In genomic region chr5:83488271-83488670, GRCh38 we compare ENCODE assay signal across 28 cellular contexts. TPM values are rescaled to one million over a fixed set of nuclear protein-coding genes. Genes with fewer than 3 reads are reported as not detected.
DNase-seq lines count a peak whose midpoint lies in the region; ATAC-seq, FAIRE-seq and TF ChIP-seq lines count a peak whose summit lies in the region.
"Had no signal": no experiment of that assay in that cellular context is flagged by ENCODE, and none has a peak within 500 bp of the region (broad histone marks: within the 10 kb centered on the region; RNA-seq: fewer than 3 reads in every experiment).

No MANE protein-coding gene starts in this region.

- peaks cover 25% of the 10 kb centered on the region for H3K4me1 ChIP-seq in A549
- H3K4me1 ChIP-seq: Peyer's patch, tibial nerve had no signal

- H3K36me3 Mint-ChIP-seq in chondrocyte (ENCODE audit: low read depth) = peaks cover 52% of the 10 kb centered on the region
- H3K36me3 Mint-ChIP-seq: immature natural killer cell had no signal

- H3K9me3 Mint-ChIP-seq in chondrocyte (ENCODE audit: low read depth) = peaks cover 2% of the 10 kb centered on the region
- H3K9me3 Mint-ChIP-seq: activated B cell treated with CpG ODN at 0.5 μM for 24 hours; activated naive CD4-positive, alpha-beta T cell treated with anti-CD3 and anti-CD28 coated beads for 36 hours had no signal

- no peak for TF ChIP-seq RAD21 in A549 (conservative IDR thresholded peaks at IDR 0.05 in 1 of 2, IDR thresholded peaks at IDR 0.05 in 1 of 2)

- CTCF ChIA-PET in A549 (lab: Yijun Ruan, JAX) = no interaction called here

- TF ChIP-seq CTCF in A549 (IDR thresholded peaks at IDR 0.05) (no peak), chondrocyte (IDR thresholded peaks at IDR 0.05) (no peak)

- 3% methylated on average over 1 of the region's 1 CpG for WGBS in A549 (ENCODE audit: missing lambda C conversion rate)

- TF ChIP-seq POLR2A in A549 (IDR thresholded peaks at IDR 0.05; ENCODE audit: low read length) = no peak

- H3K27me3 Mint-ChIP-seq in chondrocyte (ENCODE audit: low read depth) = no peaks in the 10 kb centered on the region

- peak overlapping the region; percentile 10; the same call in 1 of the 3 replicates for H3K4me2 ChIP-seq in A549

- H3K27ac ChIP-seq in A549 = no peak overlapping the region
- H3K27ac ChIP-seq: brain microvascular endothelial cell, Peyer's patch, skin epidermis, tibial nerve had no signal

- FAIRE-seq in A549 (lab: Jason Lieb, UNC) = no peak
- FAIRE-seq: GM19239 had no signal

- peaks cover 32% of the 10 kb centered on the region for H3K4me1 Mint-ChIP-seq in chondrocyte (ENCODE audit: low read depth)
- H3K4me1 Mint-ChIP-seq: activated B cell treated with CpG ODN at 0.5 μM for 24 hours; B cell; CD8-positive, alpha-beta memory T cell; immature natural killer cell had no signal

- DNase-seq in A549 (ENCODE audit: low read depth in 1 of 2, low spot score in 1 of 2) (no peak), HCEC 1CT (peak; percentile 54), chondrocyte (ENCODE audit: low spot score) (no peak), iris pigment epithelial cell (ENCODE audit: low read depth) (peak; percentile 58), NCI-H1417 treated with DMSO at 0.1 percent for 48 hours (lab: John Stamatoyannopoulos, UW) (no peak), activated gamma-delta T cell (lab: John Stamatoyannopoulos, UW) (no peak), COR-L47 (lab: John Stamatoyannopoulos, UW) (no peak)
- DNase-seq: activated B cell treated with CpG ODN at 0.5 μM for 24 hours; activated CD4-positive, alpha-beta T cell treated with anti-CD3 and anti-CD28 coated beads, Interleukin-2, amount 50 U/mL, for 4 hours; activated naive CD4-positive, alpha-beta T cell treated with anti-CD3 and anti-CD28 coated beads for 36 hours; brain microvascular endothelial cell; CD8-positive, alpha-beta memory T cell; DMS153; foreskin melanocyte; GF-D8; immature natural killer cell; NCI-H1105 treated with DMSO at 0.1 percent for 48 hours; NCI-H2029 treated with DMSO at 0.1 percent for 48 hours; NCI-H526 treated with DMSO at 0.1 percent for 48 hours; nucleus accumbens; Peyer's patch; SIG-M5 had no signal

- H3K27ac Mint-ChIP-seq in chondrocyte (ENCODE audit: unreplicated experiment) = peak overlapping the region; percentile 25
- H3K27ac Mint-ChIP-seq: activated B cell treated with CpG ODN at 0.5 μM for 24 hours; activated naive CD4-positive, alpha-beta T cell treated with anti-CD3 and anti-CD28 coated beads for 36 hours; B cell; CD8-positive, alpha-beta memory T cell; immature natural killer cell had no signal

- H3K9me3 ChIP-seq in A549 = no peaks in the 10 kb centered on the region
- H3K9me3 ChIP-seq: Peyer's patch, tibial nerve had no signal

- no peak overlapping the region for H3K4me3 ChIP-seq in A549
- H3K4me3 ChIP-seq: Peyer's patch, skin epidermis, tibial nerve had no signal

- no peak overlapping the region for H3K4me3 Mint-ChIP-seq in chondrocyte (ENCODE audit: unreplicated experiment)
- H3K4me3 Mint-ChIP-seq: activated B cell treated with CpG ODN at 0.5 μM for 24 hours; activated naive CD4-positive, alpha-beta T cell treated with anti-CD3 and anti-CD28 coated beads for 36 hours; B cell; CD8-positive, alpha-beta memory T cell; immature natural killer cell had no signal

- ATAC-seq in A549 (no peak), HG02759 (IDR thresholded peaks at IDR 0.05; ENCODE audit: unreplicated experiment) (no peak)
- ATAC-seq: left lobe of liver had no signal

- no peak for TF ChIP-seq EP300 in A549 (IDR thresholded peaks at IDR 0.05)

- POLR2A ChIA-PET in A549 (lab: Yijun Ruan, JAX) = no interaction called here

TF ChIP-seq in A549, 52 proteins besides CTCF, POLR2A, EP300 and RAD21:
- TF ChIP-seq HES2 (IDR thresholded peaks at IDR 0.05) (no peak), JUN (IDR thresholded peaks at IDR 0.05) (no peak), MAFK (IDR thresholded peaks at IDR 0.05; ENCODE audit: partially characterized antibody) (no peak), ZNF302 (CRISPR knock-in tag; IDR thresholded peaks at IDR 0.05) (no peak), GATA3 (IDR thresholded peaks at IDR 0.05; ENCODE audit: borderline replicate concordance) (no peak), RARB (CRISPR knock-in tag; IDR thresholded peaks at IDR 0.05) (no peak), FOSL2 (IDR thresholded peaks at IDR 0.05) (no peak), FOSL2 (CRISPR knock-in tag; IDR thresholded peaks at IDR 0.05) (no peak), NPAS2 (CRISPR knock-in tag; IDR thresholded peaks at IDR 0.05; ENCODE audit: borderline replicate concordance) (no peak), HDAC2 (IDR thresholded peaks at IDR 0.05) (no peak), NR3C1 (IDR thresholded peaks at IDR 0.05) (no peak), CBX2 (IDR thresholded peaks at IDR 0.05; ENCODE audit: borderline replicate concordance, low read depth) (no peak), SMC3 (IDR thresholded peaks at IDR 0.05) (no peak)
TF ChIP-seq in A549: peak in this region for 0.

RNA-seq across cellular contexts. Expression of gene VCAN, which starts 16.7 kb away (rescaled TPM):
- polyA plus RNA-seq in A549 (2011; rRNA removed) (42.0 and 47.8 TPM in 2 replicates), A549 (2017; fragmentation: RNase III; extraction: RNeasy Plus Mini Kit Qiagen cat#74134 plus additional on column Dnase treatment) (20.1 to 26.0 TPM (median 21.1 TPM) in 3 replicates)
- 1.9 and 2.5 TPM in 2 replicates for polyA plus RNA-seq in A549 (2012; cell fraction: cytosol; rRNA removed)
- 11.0 and 11.6 TPM in 2 replicates for polyA plus RNA-seq in A549 (2012; cell fraction: nucleus; rRNA removed)
- 104 and 116 TPM in 2 replicates for polyA minus RNA-seq in A549 (2011; rRNA and poly(A)+ RNA removed)
- total RNA-seq in chondrocyte = 250 to 737 TPM (median 710 TPM) in 3 replicates
- total RNA-seq: activated naive CD4-positive, alpha-beta T cell treated with anti-CD3 and anti-CD28 coated beads for 36 hours; B cell had no signal
- polyA plus RNA-seq: CD8-positive, alpha-beta memory T cell had no signal

Comparison
In these comparisons a context has a peak if more than half of its experiments do, and no peak if none do; other contexts are left out.
1. DNase-seq: peak in HCEC 1CT (single experiment) and iris pigment epithelial cell (single experiment); none in A549 (0 of 2), chondrocyte (single experiment), NCI-H1417 treated with DMSO at 0.1 percent for 48 hours (single experiment), activated gamma-delta T cell (single experiment) and COR-L47 (single experiment).